Comparison of ENCODE assay signal across 15 cellular contexts in genomic region chr16:89993971-89994370, GRCh38. TPM values are rescaled to one million over a fixed set of nuclear protein-coding genes. Genes with fewer than 3 reads are reported as not detected.
DNase-seq lines count a peak whose midpoint lies in the region; ATAC-seq, FAIRE-seq and TF ChIP-seq lines count a peak whose summit lies in the region.
"Had no signal": no experiment of that assay in that cellular context is flagged by ENCODE, and none has a peak within 500 bp of the region (broad histone marks: within the 10 kb centered on the region; RNA-seq: fewer than 3 reads in every experiment).

No MANE protein-coding gene starts in this region.

- CTCF ChIA-PET in activated CD8-positive, alpha-beta T cell treated with anti-CD3 and anti-CD28 coated beads for 36 hours (lab: Charles Lee): interaction anchor here (1.3 kb wide), 1 partner anchor 84 kb away, joined by 4 read pairs; no protein-coding TSS in a partner anchor
- CTCF ChIA-PET in activated CD8-positive, alpha-beta T cell treated with anti-CD3 and anti-CD28 coated beads, Interleukin-2, amount 10 ng/mL, durations not matched to agents 7 days and 5 days (lab: Charles Lee): no interaction called here

- H3K36me3 Mint-ChIP-seq in activated CD8-positive, alpha-beta T cell treated with anti-CD3 and anti-CD28 coated beads for 36 hours (ENCODE audit: low read depth): peaks cover 59% of the 10 kb centered on the region
- peaks cover 77% of the 10 kb centered on the region for H3K36me3 Mint-ChIP-seq in activated CD8-positive, alpha-beta T cell treated with anti-CD3 and anti-CD28 coated beads, Interleukin-2, amount 10 ng/mL, durations not matched to agents 7 days and 5 days (ENCODE audit: low read depth)

- H3K9ac ChIP-seq in SK-N-MC (ENCODE audit: insufficient read length) (no peak overlapping the region), iPS-20b (ENCODE audit: low read depth, low read length) (peak overlapping the region; percentile 10; the same call in 1 of the 2 replicates), subcutaneous abdominal adipose tissue (ENCODE audit: low read length in 5 of 5) (peak overlapping the region in 3 of 5 donors; percentile 2 to 56 (median 26)), kidney (ENCODE audit: low read length in 2 of 2) (no peak overlapping the region)

- peaks cover 6% of the 10 kb centered on the region for H3K27me3 Mint-ChIP-seq in activated CD8-positive, alpha-beta T cell treated with anti-CD3 and anti-CD28 coated beads for 36 hours
- no peaks in the 10 kb centered on the region for H3K27me3 Mint-ChIP-seq in activated CD8-positive, alpha-beta T cell treated with anti-CD3 and anti-CD28 coated beads, Interleukin-2, amount 10 ng/mL, durations not matched to agents 7 days and 5 days (ENCODE audit: low read depth)

- H3K9me3 ChIP-seq in SK-N-MC (ENCODE audit: low read depth, low read length) (no peaks in the 10 kb centered on the region), iPS-20b (ENCODE audit: insufficient read depth, low read depth, low read length) (peaks cover 24% of the 10 kb centered on the region; the same call in 1 of the 2 replicates), subcutaneous abdominal adipose tissue (ENCODE audit: control insufficient read depth in 5 of 5, low read length in 5 of 5) (peaks cover 0 to 6% (median 0%) of the 10 kb centered on the region in 5 donors), kidney (ENCODE audit: control insufficient read depth in 1 of 2, low read length in 2 of 2) (no peaks in the 10 kb centered on the region)
- H3K9me3 ChIP-seq: tibial nerve had no signal

- H3K4me1 ChIP-seq in iPS-20b (ENCODE audit: insufficient read depth, low read length) (no peaks in the 10 kb centered on the region), subcutaneous abdominal adipose tissue (ENCODE audit: control insufficient read depth in 5 of 5, insufficient read depth in 5 of 5, low read length in 5 of 5) (peaks cover 0 to 10% (median 6%) of the 10 kb centered on the region in 5 donors), kidney (ENCODE audit: control insufficient read depth in 1 of 2, insufficient read depth in 1 of 2, low read depth in 1 of 2, low read length in 2 of 2) (no peaks in the 10 kb centered on the region)
- H3K4me1 ChIP-seq: A549, tibial nerve had no signal

- FAIRE-seq in kidney (lab: Jason Lieb, UNC): no peak
- FAIRE-seq: A549 had no signal

- peaks cover 18% of the 10 kb centered on the region for H3K9me3 Mint-ChIP-seq in activated CD8-positive, alpha-beta T cell treated with anti-CD3 and anti-CD28 coated beads for 36 hours
- H3K9me3 Mint-ChIP-seq in activated CD8-positive, alpha-beta T cell treated with anti-CD3 and anti-CD28 coated beads, Interleukin-2, amount 10 ng/mL, durations not matched to agents 7 days and 5 days (ENCODE audit: insufficient read depth): peaks cover 9% of the 10 kb centered on the region

- POLR2A ChIA-PET in activated CD8-positive, alpha-beta T cell treated with anti-CD3 and anti-CD28 coated beads for 36 hours (lab: Charles Lee): interaction anchor here (1.0 to 1.2 kb wide), 4 partner anchors 11 to 178 kb away, joined by 3 to 5 read pairs (median 3); no protein-coding TSS in a partner anchor
- POLR2A ChIA-PET in activated CD8-positive, alpha-beta T cell treated with anti-CD3 and anti-CD28 coated beads, Interleukin-2, amount 10 ng/mL, durations not matched to agents 7 days and 5 days (lab: Charles Lee): no interaction called here

- H3K4me3 ChIP-seq in SK-N-MC (peak overlapping the region; percentile 47; the same call in 1 of the 2 replicates), iPS-20b (ENCODE audit: low read length) (no peak overlapping the region), subcutaneous abdominal adipose tissue (ENCODE audit: low read depth in 1 of 5, low read length in 5 of 5) (no peak overlapping the region), kidney (ENCODE audit: low read length in 2 of 2) (no peak overlapping the region)
- H3K4me3 ChIP-seq: A549, tibial nerve had no signal

- ATAC-seq in activated CD8-positive, alpha-beta T cell treated with anti-CD3 and anti-CD28 coated beads for 36 hours: no peak
- no peak for ATAC-seq in activated CD8-positive, alpha-beta T cell treated with anti-CD3 and anti-CD28 coated beads, Interleukin-2, amount 10 ng/mL, durations not matched to agents 7 days and 5 days
- no peak for ATAC-seq in HG03469 (IDR thresholded peaks at IDR 0.05; ENCODE audit: unreplicated experiment)

- TF ChIP-seq CTCF in activated CD8-positive, alpha-beta T cell treated with anti-CD3 and anti-CD28 coated beads for 36 hours (IDR thresholded peaks at IDR 0.05): no peak
- no peak for TF ChIP-seq CTCF in kidney (IDR thresholded peaks at IDR 0.05; ENCODE audit: borderline replicate concordance, extremely low read depth, insufficient read depth)

- H3K36me3 ChIP-seq in SK-N-MC (ENCODE audit: insufficient read depth, low read length) (peaks cover 15% of the 10 kb centered on the region), iPS-20b (ENCODE audit: insufficient read depth, low read depth, low read length) (peaks cover 79% of the 10 kb centered on the region), subcutaneous abdominal adipose tissue (ENCODE audit: control insufficient read depth in 5 of 5, insufficient read depth in 5 of 5, low read length in 5 of 5) (peaks cover 0 to 76% (median 63%) of the 10 kb centered on the region in 5 donors), kidney (ENCODE audit: control insufficient read depth in 1 of 2, insufficient read depth in 2 of 2, low read length in 2 of 2) (peaks cover 15 to 44% of the 10 kb centered on the region in 2 donors)

- H3K27ac ChIP-seq in SK-N-MC (peak overlapping the region; percentile 97), iPS-20b (ENCODE audit: low read length) (no peak overlapping the region), subcutaneous abdominal adipose tissue (ENCODE audit: low read depth, low read length) (peak overlapping the region; percentile 94), kidney (ENCODE audit: low read depth in 2 of 2, low read length in 2 of 2) (peak overlapping the region in 1 of 2 donors; percentile 41)

- intact Hi-C loops in activated CD8-positive, alpha-beta T cell treated with anti-CD3 and anti-CD28 coated beads for 36 hours (cut with micrococcal nuclease): no loop called here
- intact Hi-C loops in kidney (cut with DNase I): no loop called here

- peaks cover 11% of the 10 kb centered on the region for H3K4me1 Mint-ChIP-seq in activated CD8-positive, alpha-beta T cell treated with anti-CD3 and anti-CD28 coated beads for 36 hours (ENCODE audit: low read depth)
- H3K4me1 Mint-ChIP-seq in activated CD8-positive, alpha-beta T cell treated with anti-CD3 and anti-CD28 coated beads, Interleukin-2, amount 10 ng/mL, durations not matched to agents 7 days and 5 days (ENCODE audit: low read depth): peaks cover 2% of the 10 kb centered on the region

- H3K27ac Mint-ChIP-seq in activated CD8-positive, alpha-beta T cell treated with anti-CD3 and anti-CD28 coated beads for 36 hours: peak overlapping the region; percentile 20
- H3K27ac Mint-ChIP-seq in activated CD8-positive, alpha-beta T cell treated with anti-CD3 and anti-CD28 coated beads, Interleukin-2, amount 10 ng/mL, durations not matched to agents 7 days and 5 days: no peak overlapping the region

- H3K27me3 ChIP-seq in iPS-20b (ENCODE audit: insufficient read depth, low read length): no peaks in the 10 kb centered on the region
- no peaks in the 10 kb centered on the region for H3K27me3 ChIP-seq in subcutaneous abdominal adipose tissue (ENCODE audit: control insufficient read depth in 5 of 5, insufficient read depth in 4 of 5, low read length in 5 of 5)
- H3K27me3 ChIP-seq: tibial nerve had no signal

- no peak overlapping the region for H3K4me3 Mint-ChIP-seq in activated CD8-positive, alpha-beta T cell treated with anti-CD3 and anti-CD28 coated beads for 36 hours
- H3K4me3 Mint-ChIP-seq in activated CD8-positive, alpha-beta T cell treated with anti-CD3 and anti-CD28 coated beads, Interleukin-2, amount 10 ng/mL, durations not matched to agents 7 days and 5 days: no peak overlapping the region

- DNase-seq in activated CD8-positive, alpha-beta T cell treated with anti-CD3 and anti-CD28 coated beads for 36 hours: no peak
- no peak for DNase-seq in activated CD8-positive, alpha-beta T cell treated with anti-CD3 and anti-CD28 coated beads, Interleukin-2, amount 10 ng/mL, durations not matched to agents 7 days and 5 days
- DNase-seq in SK-N-MC (ENCODE audit: low read depth, low spot score): peak; percentile 66
- no peak for DNase-seq in kidney
- no peak for DNase-seq in HPDE6-E6E7 (ENCODE audit: extremely low spot score)
- DNase-seq: activated CD4-positive, CD25-positive, alpha-beta regulatory T cell; KG1; NCI-H226; SHP77; stimulated activated CD4-positive, alpha-beta T cell treated with anti-CD3 and anti-CD28 coated beads, Interleukin-4, amount 100 ng/mL, for 24 hours had no signal

RNA-seq across cellular contexts. Expression of gene DBNDD1, which starts 25.3 kb away (rescaled TPM):
- under 1 TPM; 0.52 to 0.96 TPM for total RNA-seq in activated CD8-positive, alpha-beta T cell treated with anti-CD3 and anti-CD28 coated beads for 36 hours
- total RNA-seq in activated CD8-positive, alpha-beta T cell treated with anti-CD3 and anti-CD28 coated beads, Interleukin-2, amount 10 ng/mL, durations not matched to agents 7 days and 5 days: under 1 TPM in 1 of 2 experiments, not detected in 1; 0.18 TPM
- 16.3 TPM for total RNA-seq in kidney
- polyA plus RNA-seq in kidney (ENCODE audit: insufficient read depth, low read depth, low replicate concordance): 15.1 TPM

RNA-seq across cellular contexts. Expression of gene DEF8, which starts 45.4 kb away (rescaled TPM):
- 10 to 100 TPM; 18.4 to 21.2 TPM for total RNA-seq in activated CD8-positive, alpha-beta T cell treated with anti-CD3 and anti-CD28 coated beads for 36 hours
- 10 to 100 TPM; 19.8 to 25.7 TPM for total RNA-seq in activated CD8-positive, alpha-beta T cell treated with anti-CD3 and anti-CD28 coated beads, Interleukin-2, amount 10 ng/mL, durations not matched to agents 7 days and 5 days
- total RNA-seq in kidney: 66.2 TPM
- 39.3 TPM for polyA plus RNA-seq in kidney (ENCODE audit: insufficient read depth, low read depth, low replicate concordance)

Comparison
In these comparisons a context has a peak if more than half of its experiments do, and no peak if none do; other contexts are left out.
1. H3K9ac ChIP-seq: peak in iPS-20b (single experiment) and subcutaneous abdominal adipose tissue (3 of 5); none in SK-N-MC (single experiment) and kidney (0 of 2).